9 cellular contexts compared by ENCODE assay signal in genomic region chr17:43766413-43767052, GRCh38. TPM values are rescaled to one million over a fixed set of nuclear protein-coding genes. Genes with fewer than 3 reads are reported as not detected.
A peak's percentile ranks its signal among the peaks of the same experiment; 100 is the strongest.
DNase-seq lines count a peak whose midpoint lies in the region; ATAC-seq and TF ChIP-seq lines count a peak whose summit lies in the region.
"Had no signal": no experiment of that assay in that cellular context is flagged by ENCODE, and none has a peak within 500 bp of the region (broad histone marks: within the 10 kb centered on the region; RNA-seq: fewer than 3 reads in every experiment).

No MANE protein-coding gene starts in this region.

- no peak overlapping the region for H3K27ac Mint-ChIP-seq in HFFc6

- H3K36me3 Mint-ChIP-seq in HFFc6 (ENCODE audit: low read depth): peaks cover 30% of the 10 kb centered on the region

- no peak overlapping the region for H3K4me3 Mint-ChIP-seq in HFFc6

- no peak for ATAC-seq in HG03439 (IDR thresholded peaks at IDR 0.05; ENCODE audit: unreplicated experiment)

- peak; percentile 94 for TF ChIP-seq CTCF in HFFc6 (IDR thresholded peaks at IDR 0.05)

- peak; percentile 58 for DNase-seq in COLO829 (ENCODE audit: low spot score)
- peak; percentile 17 for DNase-seq in HFFc6
- DNase-seq in T follicular helper cell (ENCODE audit: low read depth): peak; percentile 23
- peak; percentile 57 for DNase-seq in cerebellum (ENCODE audit: low spot score)
- DNase-seq in medulla oblongata (ENCODE audit: extremely low spot score): peak; percentile 77
- DNase-seq in stimulated activated naive CD4-positive, alpha-beta T cell treated with Interleukin-2 at 50 U/mL for 16 hours (lab: John Stamatoyannopoulos, UW): peak; percentile 26
- DNase-seq in NCI-H128 (lab: John Stamatoyannopoulos, UW; ENCODE audit: unreplicated experiment): no peak

- H3K9me3 Mint-ChIP-seq in HFFc6: no peaks in the 10 kb centered on the region

- H3K27me3 Mint-ChIP-seq in HFFc6 (ENCODE audit: insufficient read depth): peaks cover 2% of the 10 kb centered on the region; the same call in 1 of the 2 replicates

- no peaks in the 10 kb centered on the region for H3K4me1 Mint-ChIP-seq in HFFc6 (ENCODE audit: low read depth)

RNA-seq across cellular contexts. Expression of gene SOST, which starts 7.9 kb away (rescaled TPM):
- not detected for total RNA-seq in HFFc6 (2021; fragmentation: NEBNext Ultra II Directional; extraction: Animal tissue kit (Norgen Biotek cat#: 25700))
- not detected for total RNA-seq in cerebellum
- total RNA-seq: pulmonary artery endothelial cell had no signal

RNA-seq across cellular contexts. Expression of gene DUSP3, which starts 12.2 kb away (rescaled TPM):
- 10 to 100 TPM; 34.3 to 47.2 (median 38.3) TPM for total RNA-seq in HFFc6 (2021; fragmentation: NEBNext Ultra II Directional; extraction: Animal tissue kit (Norgen Biotek cat#: 25700))
- total RNA-seq in cerebellum: 24.1 TPM

RNA-seq across cellular contexts. Expression of gene CFAP97D1, which starts 13.7 kb away (rescaled TPM):
- not detected for total RNA-seq in HFFc6 (2021; fragmentation: NEBNext Ultra II Directional; extraction: Animal tissue kit (Norgen Biotek cat#: 25700))
- total RNA-seq in cerebellum: not detected
